ENCODE assay signal across 12 cellular contexts in the genomic region with DNA sequence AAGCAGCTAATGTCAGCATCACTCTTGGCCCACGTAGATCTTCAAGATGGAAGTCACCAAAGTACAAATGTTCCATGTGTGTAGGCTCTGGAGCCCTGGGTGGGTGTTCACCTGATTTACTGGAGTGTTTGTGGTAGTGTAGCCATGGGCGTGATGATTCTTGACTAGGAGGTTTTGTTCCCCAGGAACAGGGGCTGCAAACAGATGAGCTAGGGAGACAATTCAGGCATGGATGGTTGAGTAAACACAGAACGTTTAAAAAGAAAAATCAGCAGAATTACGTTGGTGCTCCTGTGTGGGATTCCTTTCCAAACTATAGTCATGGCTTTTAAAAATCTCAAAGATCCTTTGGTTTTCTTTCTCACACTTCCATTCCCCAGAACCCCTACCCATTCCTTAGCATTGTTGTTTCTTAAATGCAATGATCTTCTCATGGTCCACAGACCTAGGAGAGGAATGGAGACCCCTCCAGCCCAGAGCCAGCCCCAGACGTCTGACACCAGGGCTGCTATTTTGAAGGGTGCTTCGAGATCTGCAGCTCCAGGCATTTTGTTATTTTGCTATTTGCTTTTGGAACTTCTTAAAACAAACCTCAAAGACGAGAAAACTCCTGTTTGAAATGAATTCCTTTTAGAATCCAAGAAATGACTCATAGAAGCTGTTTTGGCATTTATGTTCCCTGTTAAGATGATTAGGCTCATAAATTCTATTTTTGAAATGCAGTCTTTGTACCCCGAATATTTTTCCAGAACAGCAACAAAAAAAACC.
DNase-seq lines count a peak whose midpoint lies in the region; ATAC-seq, FAIRE-seq and TF ChIP-seq lines count a peak whose summit lies in the region.
"Had no signal": no experiment of that assay in that cellular context is flagged by ENCODE, and none has a peak within 500 bp of the region (broad histone marks: within the 10 kb centered on the region; RNA-seq: fewer than 3 reads in every experiment).

No MANE protein-coding gene starts in this region.

- H3K79me2 ChIP-seq in endothelial cell of umbilical vein (ENCODE audit: control insufficient read depth, insufficient read depth, low read length) (no peaks in the 10 kb centered on the region), parathyroid adenoma (no peaks in the 10 kb centered on the region)

- H3K36me3 ChIP-seq in endothelial cell of umbilical vein (ENCODE audit: control insufficient read depth in 2 of 2, extremely low read depth in 1 of 2, insufficient read depth in 2 of 2, low read length in 2 of 2) (no peaks in the 10 kb centered on the region), parathyroid adenoma (ENCODE audit: control insufficient read depth, insufficient read depth, low read length) (no peaks in the 10 kb centered on the region), small intestine (ENCODE audit: control insufficient read depth in 2 of 2, insufficient read depth in 2 of 2, low read length in 2 of 2) (no peaks in the 10 kb centered on the region)

- no peaks in the 10 kb centered on the region for H3K9me3 ChIP-seq in endothelial cell of umbilical vein (replicated peaks; ENCODE audit: control insufficient read depth, insufficient read depth, low read length)
- no peaks in the 10 kb centered on the region for H3K9me3 ChIP-seq in parathyroid adenoma (ENCODE audit: control insufficient read depth, low read length)
- no peaks in the 10 kb centered on the region for H3K9me3 ChIP-seq in small intestine (ENCODE audit: control insufficient read depth, low read depth)

- POLR2A ChIA-PET in AG04449 (lab: Yijun Ruan, JAX) = interaction anchor here (0.6 kb wide), 1 partner anchor 165 kb away, joined by 3 read pairs; no protein-coding TSS in a partner anchor
- POLR2A ChIA-PET in endothelial cell of umbilical vein (lab: Charles Lee) = no interaction called here

- ATAC-seq in GM19035 (IDR thresholded peaks at IDR 0.05; ENCODE audit: unreplicated experiment) = no peak

- FAIRE-seq in endothelial cell of umbilical vein (lab: Jason Lieb, UNC) (no peak), small intestine (lab: Jason Lieb, UNC) (no peak)

- dilution Hi-C loops in endothelial cell of umbilical vein (cut with MboI; ENCODE audit: extremely low pct_ligation_motif_present, low sequenced_read_pairs) = no loop called here

- H3K4me3 ChIP-seq in AG04449 (ENCODE audit: low read depth, low read length) = no peak overlapping the region
- H3K4me3 ChIP-seq in endothelial cell of umbilical vein (replicated peaks in 1 of 3; ENCODE audit: insufficient read depth in 1 of 3, low read depth in 1 of 3, low read length in 3 of 3) = no peak overlapping the region
- H3K4me3 ChIP-seq in parathyroid adenoma (ENCODE audit: low read depth, low read length) = no peak overlapping the region
- H3K4me3 ChIP-seq in small intestine (ENCODE audit: low read depth in 1 of 2, low read length in 2 of 2) = no peak overlapping the region

- DNase-seq in AG04449 (ENCODE audit: low read depth, low spot score) (peak; percentile 44), NCI-H345 treated with DMSO at 0.1 percent for 48 hours (lab: John Stamatoyannopoulos, UW; ENCODE audit: unreplicated experiment) (peak; percentile 23), endothelial cell of umbilical vein (ENCODE audit: low read depth, low spot score) (no peak), small intestine (no peak), COR-L47 (lab: John Stamatoyannopoulos, UW) (no peak)
- no peak for DNase-seq in activated CD4-positive, alpha-beta T cell treated with anti-CD3 and anti-CD28 coated beads, Interleukin-2, amount 10 ng/mL, durations not matched to agents 24 days and 14 days
- DNase-seq: activated gamma-delta T cell, erythroblast, NCI-H1417 treated with DMSO at 0.1 percent for 48 hours had no signal

- H3K27ac Mint-ChIP-seq in activated CD4-positive, alpha-beta T cell treated with anti-CD3 and anti-CD28 coated beads, Interleukin-2, amount 10 ng/mL, durations not matched to agents 24 days and 14 days = no peak overlapping the region

- intact Hi-C loops in endothelial cell of umbilical vein (cut with micrococcal nuclease) = no loop called here
- intact Hi-C loops in activated CD4-positive, alpha-beta T cell treated with anti-CD3 and anti-CD28 coated beads, Interleukin-2, amount 10 ng/mL, durations not matched to agents 24 days and 14 days (cut with micrococcal nuclease) = no loop called here

- WGBS in small intestine, 3 donors = 28 to 44% (median 31%) methylated on average over 8 of the region's 8 CpGs

- CTCF ChIA-PET in AG04449 (lab: Yijun Ruan, JAX) (interaction anchor here (0.7 kb wide), 1 partner anchor 217 kb away, joined by 4 read pairs; no protein-coding TSS in a partner anchor), endothelial cell of umbilical vein (lab: Charles Lee) (no interaction called here)

- H3K36me3 Mint-ChIP-seq in activated CD4-positive, alpha-beta T cell treated with anti-CD3 and anti-CD28 coated beads, Interleukin-2, amount 10 ng/mL, durations not matched to agents 24 days and 14 days (ENCODE audit: low read depth) = no peaks in the 10 kb centered on the region

- BruUV-seq in endothelial cell of umbilical vein (replicated peaks; lab: Mats Ljungman, UMichigan) = no TSS peak

- H3K9me1 ChIP-seq in endothelial cell of umbilical vein (replicated peaks; ENCODE audit: control insufficient read depth, extremely low read depth, insufficient read depth, low read length) = no peaks in the 10 kb centered on the region

- no peaks in the 10 kb centered on the region for H3K4me1 ChIP-seq in endothelial cell of umbilical vein (ENCODE audit: control insufficient read depth, extremely low read depth, insufficient read depth, low read length)
- H3K4me1 ChIP-seq in parathyroid adenoma = peaks cover 34% of the 10 kb centered on the region
- peaks cover 0 to 21% of the 10 kb centered on the region in 2 donors for H3K4me1 ChIP-seq in small intestine (ENCODE audit: control insufficient read depth in 2 of 2, insufficient read depth in 1 of 2, low read depth in 1 of 2, low read length in 1 of 2)

- peaks cover 3% of the 10 kb centered on the region for H3K4me1 Mint-ChIP-seq in activated CD4-positive, alpha-beta T cell treated with anti-CD3 and anti-CD28 coated beads, Interleukin-2, amount 10 ng/mL, durations not matched to agents 24 days and 14 days

- H3K27ac ChIP-seq in endothelial cell of umbilical vein (ENCODE audit: insufficient read depth, low read depth, low read length) = no peak overlapping the region
- peak overlapping the region; percentile 86 for H3K27ac ChIP-seq in parathyroid adenoma
- peak overlapping the region in 1 of 2 donors; percentile 49 for H3K27ac ChIP-seq in small intestine (ENCODE audit: low read depth in 1 of 2, low read length in 1 of 2)
- H3K27ac ChIP-seq: C4-2B had no signal

- peaks cover 35% of the 10 kb centered on the region for H3K27me3 Mint-ChIP-seq in activated CD4-positive, alpha-beta T cell treated with anti-CD3 and anti-CD28 coated beads, Interleukin-2, amount 10 ng/mL, durations not matched to agents 24 days and 14 days

- H3K9me3 Mint-ChIP-seq in activated CD4-positive, alpha-beta T cell treated with anti-CD3 and anti-CD28 coated beads, Interleukin-2, amount 10 ng/mL, durations not matched to agents 24 days and 14 days = peaks cover 17% of the 10 kb centered on the region

- H3K9ac ChIP-seq in endothelial cell of umbilical vein (replicated peaks; ENCODE audit: extremely low read depth, insufficient read depth, low read length) (no peak overlapping the region), parathyroid adenoma (no peak overlapping the region)

- no peak overlapping the region for H3K4me3 Mint-ChIP-seq in activated CD4-positive, alpha-beta T cell treated with anti-CD3 and anti-CD28 coated beads, Interleukin-2, amount 10 ng/mL, durations not matched to agents 24 days and 14 days

- H3K27me3 ChIP-seq in endothelial cell of umbilical vein (ENCODE audit: control insufficient read depth in 2 of 2, insufficient read depth in 2 of 2, low read length in 2 of 2) = peaks cover 0 to 9% of the 10 kb centered on the region in 2 experiments
- H3K27me3 ChIP-seq in parathyroid adenoma (ENCODE audit: control insufficient read depth, insufficient read depth, low read length) = no peaks in the 10 kb centered on the region
- no peaks in the 10 kb centered on the region for H3K27me3 ChIP-seq in small intestine (ENCODE audit: control insufficient read depth in 2 of 2, insufficient read depth in 2 of 2, low read length in 2 of 2)

- no peaks in the 10 kb centered on the region for H4K20me1 ChIP-seq in endothelial cell of umbilical vein (replicated peaks; ENCODE audit: control insufficient read depth, extremely low read depth, insufficient read depth, low read length)

- no peak for TF ChIP-seq CTCF in AG04449 (IDR thresholded peaks at IDR 0.05; ENCODE audit: insufficient read depth, low read length, missing control alignments)
- no peak for TF ChIP-seq CTCF in endothelial cell of umbilical vein (IDR thresholded peaks at IDR 0.05; ENCODE audit: extremely low read depth in 1 of 2, insufficient read depth in 1 of 2, low read depth in 1 of 2, low read length in 2 of 2)
- TF ChIP-seq CTCF in parathyroid adenoma (IDR thresholded peaks at IDR 0.05) = no peak

- H2AFZ ChIP-seq in endothelial cell of umbilical vein (ENCODE audit: low read depth, low read length) = no peak overlapping the region
- peak overlapping the region; percentile 74 for H2AFZ ChIP-seq in parathyroid adenoma

- no peak for TF ChIP-seq POLR2A in endothelial cell of umbilical vein (IDR thresholded peaks at IDR 0.05; ENCODE audit: low read depth, low read length)

- H3K4me2 ChIP-seq in endothelial cell of umbilical vein (ENCODE audit: insufficient read depth, low read length) = no peak overlapping the region
- peak overlapping the region; percentile 69 for H3K4me2 ChIP-seq in parathyroid adenoma (ENCODE audit: low read length)

TF ChIP-seq in endothelial cell of umbilical vein, 7 proteins besides CTCF, POLR2A, EP300 and RAD21:
- TF ChIP-seq MAX (IDR thresholded peaks at IDR 0.05; ENCODE audit: insufficient read depth, insufficient read length) (no peak), EZH2 (IDR thresholded peaks at IDR 0.05; ENCODE audit: borderline replicate concordance, low read depth, low read length, severe bottlenecking) (no peak), FOS (IDR thresholded peaks at IDR 0.05; ENCODE audit: borderline replicate concordance, insufficient read depth, low read length) (peak; percentile 16), GATA2 (IDR thresholded peaks at IDR 0.05; ENCODE audit: insufficient read depth, insufficient read length, low read depth, low read length) (no peak), JUN (IDR thresholded peaks at IDR 0.05; ENCODE audit: borderline replicate concordance, insufficient read depth, insufficient read length, low read depth) (no peak), MYC (IDR thresholded peaks at IDR 0.05; ENCODE audit: low read depth, low read length) (no peak), POLR2AphosphoS5 (IDR thresholded peaks at IDR 0.05; ENCODE audit: insufficient read depth, low read depth, low read length) (no peak)

Comparison
In these comparisons a context has a peak if more than half of its experiments do, and no peak if none do; other contexts are left out.
1. DNase-seq: peak in AG04449 (single experiment) and NCI-H345 treated with DMSO at 0.1 percent for 48 hours (single experiment); none in endothelial cell of umbilical vein (single experiment), small intestine (single experiment), COR-L47 (single experiment) and activated CD4-positive, alpha-beta T cell treated with anti-CD3 and anti-CD28 coated beads, Interleukin-2, amount 10 ng/mL, durations not matched to agents 24 days and 14 days (single experiment).